Comparison of ENCODE assay signal across 23 cellular contexts in the genomic region with DNA sequence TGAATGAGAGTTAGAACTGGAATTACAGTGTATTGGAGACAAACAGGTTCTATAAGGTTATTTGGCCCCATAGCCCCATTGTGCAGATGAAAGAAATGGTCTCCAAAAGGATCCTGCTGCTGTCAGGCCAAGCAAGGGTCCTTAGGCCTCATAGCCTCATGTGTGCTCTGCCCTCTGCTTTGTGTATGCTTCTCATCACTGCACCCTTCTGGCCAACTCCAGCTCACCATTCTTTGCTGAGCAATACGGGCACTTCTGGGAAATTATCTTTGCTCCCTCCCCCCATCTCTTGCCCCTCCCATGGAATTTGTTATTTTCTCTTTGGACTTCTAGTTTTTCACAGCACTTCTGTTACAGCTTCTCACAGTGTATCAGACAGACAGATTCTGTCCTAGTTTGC.
DNase-seq lines count a peak whose midpoint lies in the region; ATAC-seq, FAIRE-seq and TF ChIP-seq lines count a peak whose summit lies in the region.
"Had no signal": no experiment of that assay in that cellular context is flagged by ENCODE, and none has a peak within 500 bp of the region (broad histone marks: within the 10 kb centered on the region; RNA-seq: fewer than 3 reads in every experiment).

No MANE protein-coding gene starts in this region.

- no peak overlapping the region for H4K91ac ChIP-seq in H1 (replicated peaks; ENCODE audit: insufficient read length, low read length)

- H3K4me2 ChIP-seq in mammary epithelial cell (ENCODE audit: insufficient read depth, low read depth, low read length) (no peak overlapping the region), Loucy (ENCODE audit: low read depth, low read length, poor library complexity, severe bottlenecking) (no peak overlapping the region), H1 (ENCODE audit: insufficient read depth in 1 of 2, low read depth in 2 of 2, low read length in 2 of 2) (no peak overlapping the region)
- H3K4me2 ChIP-seq: KMS-11 had no signal

- no peak overlapping the region for H2BK12ac ChIP-seq in H1 (ENCODE audit: low read depth, low read length)

- H3K9me3 Mint-ChIP-seq in MCF 10A (ENCODE audit: unreplicated experiment): no peaks in the 10 kb centered on the region
- peaks cover 9% of the 10 kb centered on the region for H3K9me3 Mint-ChIP-seq in stimulated activated effector memory CD8-positive, alpha-beta T cell treated with anti-CD3 and anti-CD28 coated beads, Interleukin-12 subunit alpha, Interleukin-12 subunit beta, amount 100 ng/mL, for 72 hours

- no peak for TF ChIP-seq POLR2A in H1 (IDR thresholded peaks at IDR 0.05; ENCODE audit: control extremely low read depth in 1 of 2, low read depth in 2 of 2, low read length in 2 of 2)
- no peak for TF ChIP-seq POLR2A in suprapubic skin (IDR thresholded peaks at IDR 0.05)
- no peak for TF ChIP-seq POLR2A in thyroid gland (IDR thresholded peaks at IDR 0.05)

- H4K8ac ChIP-seq in H1 (ENCODE audit: extremely low read depth, insufficient read depth, low read length): no peak overlapping the region

- no peaks in the 10 kb centered on the region for H3K79me1 ChIP-seq in H1 (ENCODE audit: low read depth, low read length)

- TF ChIP-seq RAD21 in H1 (IDR thresholded peaks at IDR 0.05 in 1 of 2, conservative IDR thresholded peaks at IDR 0.05 in 1 of 2; ENCODE audit: low read depth in 2 of 2, low read length in 2 of 2): peak in 1 of 2 experiments; percentile 24; a peak in 2 of 4 replicates

- H3K4ac ChIP-seq in H1 (replicated peaks; ENCODE audit: insufficient read length, low read depth, low read length): no peak overlapping the region

- H3K4me1 ChIP-seq in mammary epithelial cell (ENCODE audit: insufficient read depth, low read length) (peaks cover 15% of the 10 kb centered on the region), Loucy (ENCODE audit: insufficient read depth, low read length, poor library complexity, severe bottlenecking) (peaks cover 54% of the 10 kb centered on the region), H1 (replicated peaks in 1 of 4; ENCODE audit: control insufficient read depth in 3 of 4, insufficient read depth in 4 of 4, low read length in 3 of 4) (no peaks in the 10 kb centered on the region), suprapubic skin (peaks cover 19% of the 10 kb centered on the region), thyroid gland (no peaks in the 10 kb centered on the region)
- H3K4me1 ChIP-seq: BE2C, Caco-2 had no signal

- CTCF ChIA-PET in MCF 10A (lab: Yijun Ruan, JAX) (interaction anchor here (0.6 to 1.2 kb wide), 4 partner anchors 71 to 566 kb away, joined by 3 to 5 read pairs (median 3); no protein-coding TSS in a partner anchor), mammary epithelial cell (lab: Charles Lee; ENCODE audit: low non-redundant PET) (no interaction called here), H1 (lab: Charles Lee; ENCODE audit: partially characterized antibody) (interaction anchor here (1.2 to 1.6 kb wide), 2 partner anchors 10 to 15 kb away, joined by 3 to 4 read pairs; no protein-coding TSS in a partner anchor)

- in situ Hi-C loops in mammary epithelial cell (cut with MboI; ENCODE audit: low sequenced_read_pairs in 2 of 2): no loop called here

- H3K27me3 ChIP-seq in mammary epithelial cell (ENCODE audit: insufficient read depth, low read length): no peaks in the 10 kb centered on the region
- H3K27me3 ChIP-seq in Loucy (ENCODE audit: insufficient read depth, low read length, poor library complexity, severe bottlenecking): no peaks in the 10 kb centered on the region
- H3K27me3 ChIP-seq in H1 (replicated peaks in 1 of 4; ENCODE audit: control insufficient read depth in 3 of 4, extremely low read depth in 1 of 4, insufficient read depth in 3 of 4, low read length in 3 of 4): no peaks in the 10 kb centered on the region
- no peaks in the 10 kb centered on the region for H3K27me3 ChIP-seq in suprapubic skin
- H3K27me3 ChIP-seq in thyroid gland: no peaks in the 10 kb centered on the region
- H3K27me3 ChIP-seq: BE2C had no signal

- H4K5ac ChIP-seq in H1 (ENCODE audit: insufficient read length, low read depth, low read length): no peak overlapping the region

- no peak for TF ChIP-seq CTCF in MCF 10A (IDR thresholded peaks at IDR 0.05; ENCODE audit: unreplicated experiment)
- TF ChIP-seq CTCF in mammary epithelial cell (conservative IDR thresholded peaks at IDR 0.05 in 1 of 2, IDR thresholded peaks at IDR 0.05 in 1 of 2; ENCODE audit: extremely low read depth in 1 of 2, insufficient read depth in 1 of 2, low read depth in 1 of 2, low read length in 2 of 2): peak in 1 of 2 donors; percentile 14
- peak; percentile 64 for TF ChIP-seq CTCF in Loucy (conservative IDR thresholded peaks at IDR 0.05; ENCODE audit: low read length)
- peak; percentile 2 to 22 (median 20); a peak in 2 of 4 replicates for TF ChIP-seq CTCF in H1 (IDR thresholded peaks at IDR 0.05; ENCODE audit: control extremely low read depth in 1 of 3, insufficient read depth in 1 of 3, low read depth in 1 of 3, low read length in 3 of 3)
- TF ChIP-seq CTCF in suprapubic skin (IDR thresholded peaks at IDR 0.05): no peak
- no peak for TF ChIP-seq CTCF in thyroid gland (IDR thresholded peaks at IDR 0.05)

- dilution Hi-C loops in mammary epithelial cell (cut with HindIII; ENCODE audit: low sequenced_read_pairs): no loop called here

- no peak overlapping the region for H3K14ac ChIP-seq in H1 (ENCODE audit: insufficient read length)

- WGBS in mammary epithelial cell (ENCODE audit: low coverage, missing lambda C conversion rate): 86% methylated on average over 1 of the region's 1 CpG
- WGBS in H1 (ENCODE audit: extremely low coverage in 1 of 2, insufficient coverage in 1 of 2, insufficient read length in 1 of 2, insufficient replicate concordance in 2 of 2, low coverage in 1 of 2, low lambda C conversion rate in 2 of 2, missing lambda C conversion rate in 1 of 2), 2 experiments: 80% methylated on average over 1 of the region's 1 CpG; no CpG with 5 or more reads in 1 of the 2 experiments
- 39% methylated on average over 1 of the region's 1 CpG for WGBS in suprapubic skin
- 31 to 39% methylated on average over 1 of the region's 1 CpG for WGBS in thyroid gland, 2 donors

- peaks cover 15% of the 10 kb centered on the region for H3F3A ChIP-seq in Loucy (ENCODE audit: low read depth)

- H3K23ac ChIP-seq in H1 (ENCODE audit: insufficient read length): no peak overlapping the region

- H3K79me2 ChIP-seq in mammary epithelial cell (ENCODE audit: insufficient read depth, low read length) (no peaks in the 10 kb centered on the region), Loucy (ENCODE audit: insufficient read depth, low read length) (no peaks in the 10 kb centered on the region), H1 (ENCODE audit: control insufficient read depth in 1 of 2, insufficient read depth in 2 of 2, low read length in 2 of 2) (no peaks in the 10 kb centered on the region)

- peaks cover 40% of the 10 kb centered on the region for H3K4me1 Mint-ChIP-seq in MCF 10A (ENCODE audit: insufficient read depth, unreplicated experiment)
- H3K4me1 Mint-ChIP-seq in stimulated activated effector memory CD8-positive, alpha-beta T cell treated with anti-CD3 and anti-CD28 coated beads, Interleukin-12 subunit alpha, Interleukin-12 subunit beta, amount 100 ng/mL, for 72 hours: no peaks in the 10 kb centered on the region

- H3K27ac Mint-ChIP-seq in MCF 10A (ENCODE audit: low read depth, unreplicated experiment): peak overlapping the region; percentile 44
- H3K27ac Mint-ChIP-seq in stimulated activated effector memory CD8-positive, alpha-beta T cell treated with anti-CD3 and anti-CD28 coated beads, Interleukin-12 subunit alpha, Interleukin-12 subunit beta, amount 100 ng/mL, for 72 hours: no peak overlapping the region
- H3K27ac Mint-ChIP-seq: CD4-positive, alpha-beta T cell; HFFc6 had no signal

- H2AFZ ChIP-seq in mammary epithelial cell (ENCODE audit: low read depth, low read length) (no peak overlapping the region), Loucy (ENCODE audit: low read length) (peak overlapping the region; percentile 61), H1 (ENCODE audit: low read length) (no peak overlapping the region)
- H2AFZ ChIP-seq: GM23248 had no signal

- no peak for ATAC-seq in stimulated activated effector memory CD8-positive, alpha-beta T cell treated with anti-CD3 and anti-CD28 coated beads, Interleukin-12 subunit alpha, Interleukin-12 subunit beta, amount 100 ng/mL, for 72 hours
- ATAC-seq in GM19452 (IDR thresholded peaks at IDR 0.05; ENCODE audit: unreplicated experiment): no peak
- ATAC-seq: Right ventricle myocardium inferior had no signal

- no TSS peak for BruUV-seq in MCF 10A (replicated peaks; lab: Mats Ljungman, UMichigan)
- no TSS peak for BruUV-seq in mammary epithelial cell (replicated peaks; lab: Mats Ljungman, UMichigan)

- no peak overlapping the region for H3K4me3 Mint-ChIP-seq in MCF 10A (ENCODE audit: unreplicated experiment)
- H3K4me3 Mint-ChIP-seq in stimulated activated effector memory CD8-positive, alpha-beta T cell treated with anti-CD3 and anti-CD28 coated beads, Interleukin-12 subunit alpha, Interleukin-12 subunit beta, amount 100 ng/mL, for 72 hours: no peak overlapping the region
- H3K4me3 Mint-ChIP-seq: CD4-positive, alpha-beta T cell; HFFc6 had no signal

- no peak overlapping the region for H2BK20ac ChIP-seq in H1 (ENCODE audit: low read length)

- no peak overlapping the region for H2BK5ac ChIP-seq in H1 (ENCODE audit: low read depth, low read length)

- no peaks in the 10 kb centered on the region for H3K23me2 ChIP-seq in H1 (ENCODE audit: low read depth, low read length)

- H3K18ac ChIP-seq in H1 (ENCODE audit: extremely low read depth, low read length): no peak overlapping the region

- no peaks in the 10 kb centered on the region for H3K36me3 Mint-ChIP-seq in MCF 10A (ENCODE audit: insufficient read depth, unreplicated experiment)
- H3K36me3 Mint-ChIP-seq in stimulated activated effector memory CD8-positive, alpha-beta T cell treated with anti-CD3 and anti-CD28 coated beads, Interleukin-12 subunit alpha, Interleukin-12 subunit beta, amount 100 ng/mL, for 72 hours: no peaks in the 10 kb centered on the region

- no peak overlapping the region for H2AK5ac ChIP-seq in H1 (ENCODE audit: low read depth, low read length)

- H3K9me3 ChIP-seq in mammary epithelial cell (replicated peaks; ENCODE audit: insufficient read depth, low read length) (no peaks in the 10 kb centered on the region), Loucy (ENCODE audit: insufficient read depth, low read depth, low read length) (no peaks in the 10 kb centered on the region), H1 (ENCODE audit: insufficient read depth in 2 of 2, low read depth in 1 of 2, low read length in 1 of 2) (no peaks in the 10 kb centered on the region), suprapubic skin (no peaks in the 10 kb centered on the region), thyroid gland (no peaks in the 10 kb centered on the region)
- H3K9me3 ChIP-seq: BE2C, Caco-2 had no signal

- H3K36me3 ChIP-seq in mammary epithelial cell (ENCODE audit: insufficient read depth, low read length) (no peaks in the 10 kb centered on the region), Loucy (ENCODE audit: insufficient read depth, low read length) (no peaks in the 10 kb centered on the region), H1 (ENCODE audit: control insufficient read depth in 2 of 4, insufficient read depth in 4 of 4, low read length in 3 of 4) (no peaks in the 10 kb centered on the region), suprapubic skin (no peaks in the 10 kb centered on the region), thyroid gland (no peaks in the 10 kb centered on the region)
- H3K36me3 ChIP-seq: BE2C had no signal

- H4K20me1 ChIP-seq in mammary epithelial cell (ENCODE audit: insufficient read depth, low read length): no peaks in the 10 kb centered on the region
- no peaks in the 10 kb centered on the region for H4K20me1 ChIP-seq in Loucy (ENCODE audit: insufficient read depth, low read length, poor library complexity, severe bottlenecking)
- H4K20me1 ChIP-seq in H1 (replicated peaks in 1 of 2; ENCODE audit: control insufficient read depth in 1 of 2, insufficient read depth in 2 of 2, low read length in 2 of 2): no peaks in the 10 kb centered on the region

- no peaks in the 10 kb centered on the region for H3K9me2 ChIP-seq in Loucy (replicated peaks; ENCODE audit: low read depth, low read length)

- no peak overlapping the region for H3K9ac ChIP-seq in mammary epithelial cell (ENCODE audit: insufficient read depth, low read length)
- no peak overlapping the region for H3K9ac ChIP-seq in Loucy (ENCODE audit: low read depth, low read length, poor library complexity, severe bottlenecking)
- no peak overlapping the region for H3K9ac ChIP-seq in H1 (replicated peaks in 1 of 4; ENCODE audit: extremely low read depth in 1 of 4, low read depth in 3 of 4, low read length in 3 of 4)
- H3K9ac ChIP-seq: GM23248, KMS-11 had no signal

- no peak overlapping the region for H3K4me3 ChIP-seq in mammary epithelial cell (replicated peaks in 1 of 3; ENCODE audit: insufficient read depth in 1 of 3, low read depth in 2 of 3, low read length in 3 of 3)
- H3K4me3 ChIP-seq in Loucy (ENCODE audit: low read length, poor library complexity, severe bottlenecking): no peak overlapping the region
- H3K4me3 ChIP-seq in H1 (ENCODE audit: extremely low read depth in 1 of 4, insufficient read depth in 2 of 4, low read depth in 3 of 4, low read length in 4 of 4): no peak overlapping the region
- H3K4me3 ChIP-seq in suprapubic skin: no peak overlapping the region
- no peak overlapping the region for H3K4me3 ChIP-seq in thyroid gland (replicated peaks in 1 of 3)
- H3K4me3 ChIP-seq: GM23248 had no signal

- intact Hi-C loops in MCF 10A (cut with micrococcal nuclease): no loop called here
- intact Hi-C loops in mammary epithelial cell (cut with micrococcal nuclease): no loop called here
- intact Hi-C loops in thyroid gland (cut with DNase I): no loop called here

- FAIRE-seq in H1 (lab: Jason Lieb, UNC): no peak
- FAIRE-seq: RCC 7860 had no signal

- H2BK120ac ChIP-seq in H1 (replicated peaks; ENCODE audit: low read depth, low read length): no peak overlapping the region

- no peak overlapping the region for H3K56ac ChIP-seq in H1 (replicated peaks; ENCODE audit: insufficient read length, low read depth, low read length)

- POLR2A ChIA-PET in MCF 10A (lab: Yijun Ruan, JAX): no interaction called here
- POLR2A ChIA-PET in H1 (lab: Charles Lee; ENCODE audit: partially characterized antibody): no interaction called here

- TF ChIP-seq EP300 in H1 (IDR thresholded peaks at IDR 0.05; ENCODE audit: borderline replicate concordance in 1 of 2, low read depth in 2 of 2, low read length in 2 of 2): no peak
- TF ChIP-seq EP300 in suprapubic skin (IDR thresholded peaks at IDR 0.05): no peak

- H3K27me3 Mint-ChIP-seq in MCF 10A (ENCODE audit: insufficient read depth, unreplicated experiment): no peaks in the 10 kb centered on the region
- H3K27me3 Mint-ChIP-seq: CD4-positive, alpha-beta T cell had no signal

- no peak overlapping the region for H2BK15ac ChIP-seq in H1 (ENCODE audit: low read length)

- DNase-seq in MCF 10A (ENCODE audit: unreplicated experiment) (no peak), mammary epithelial cell (no peak), H1 (ENCODE audit: low read depth in 1 of 2, low spot score in 2 of 2) (no peak), suprapubic skin (ENCODE audit: low spot score in 2 of 2) (no peak), thyroid gland (no peak)
- DNase-seq in stimulated activated effector memory CD8-positive, alpha-beta T cell treated with anti-CD3 and anti-CD28 coated beads, Interleukin-12 subunit alpha, Interleukin-12 subunit beta, amount 100 ng/mL, for 72 hours (ENCODE audit: low spot score in 2 of 2): no peak
- DNase-seq: BE2C; Caco-2; CD4-positive, alpha-beta T cell; GDM1; GM23248; HFFc6; MV-4-11; NCI-H1694 treated with DMSO at 0.1 percent for 48 hours; NCI-H2227 treated with DMSO at 0.1 percent for 48 hours; NCI-H524; NCI-H82; SW 1271 had no signal

- no peak overlapping the region for H3K27ac ChIP-seq in mammary epithelial cell (ENCODE audit: insufficient read depth, low read depth, low read length)
- H3K27ac ChIP-seq in H1 (ENCODE audit: low read depth, low read length): no peak overlapping the region
- H3K27ac ChIP-seq in suprapubic skin: no peak overlapping the region
- no peak overlapping the region for H3K27ac ChIP-seq in thyroid gland
- H3K27ac ChIP-seq: GM23248, KMS-11 had no signal

Comparison
In these comparisons a context has a peak if more than half of its experiments do, and no peak if none do; other contexts are left out.
1. CTCF ChIP-seq: peak in Loucy (single experiment) and H1 (3 of 3); none in MCF 10A (single experiment), suprapubic skin (0 of 2) and thyroid gland (0 of 6).